Comparison of ENCODE assay signal across 15 cellular contexts in the genomic region with DNA sequence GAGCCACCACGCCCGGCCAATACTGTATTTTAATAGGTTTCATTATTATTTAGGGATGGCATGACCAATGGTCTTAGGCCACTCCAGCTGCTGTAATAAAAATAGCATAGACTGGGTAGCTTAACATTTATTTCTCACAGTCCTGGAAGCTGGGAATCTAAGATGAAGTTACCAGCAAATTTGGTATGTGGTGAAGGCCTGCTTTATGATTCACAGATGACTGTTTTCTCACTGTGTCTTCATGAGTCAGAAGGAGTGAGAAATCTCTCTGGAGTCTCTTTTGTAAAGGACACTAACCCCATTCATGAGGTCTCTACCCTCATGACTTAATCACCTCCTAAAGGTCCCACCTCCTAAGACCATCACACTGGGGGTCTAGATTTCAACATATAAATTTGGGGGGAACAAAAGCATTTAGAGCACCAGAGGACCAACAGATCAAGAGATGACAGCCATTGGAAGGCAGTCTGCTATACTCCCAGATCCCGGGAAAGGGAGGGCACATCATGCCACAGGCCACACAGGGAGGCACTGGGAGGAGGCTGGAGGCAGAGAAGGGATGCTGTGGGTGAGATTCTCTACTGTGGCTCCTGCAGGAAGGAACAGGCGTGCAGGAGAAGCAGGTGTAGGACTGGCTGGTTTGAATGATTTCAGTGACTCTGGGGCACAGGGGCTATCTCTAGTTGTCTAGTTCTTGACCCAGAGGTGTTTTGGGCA.
DNase-seq lines count a peak whose midpoint lies in the region; TF ChIP-seq lines count a peak whose summit lies in the region.
"Had no signal": no experiment of that assay in that cellular context is flagged by ENCODE, and none has a peak within 500 bp of the region (broad histone marks: within the 10 kb centered on the region; RNA-seq: fewer than 3 reads in every experiment).

No MANE protein-coding gene starts in this region.

- no peak overlapping the region for H3K4me2 ChIP-seq in Karpas-422 (ENCODE audit: low read depth, low read length, poor library complexity, severe bottlenecking)

- H3K27ac ChIP-seq in Karpas-422 (ENCODE audit: low read length) (no peak overlapping the region), esophagus squamous epithelium (no peak overlapping the region)
- H3K27ac ChIP-seq: esophagus muscularis mucosa had no signal

- WGBS in esophagus squamous epithelium, 2 donors = 41 to 59% methylated on average over 4 of the region's 4 CpGs

- DNase-seq in GM04503 (ENCODE audit: low read depth) (peak; percentile 96), RPMI7951 (ENCODE audit: low read depth) (peak; percentile 87), fibroblast of gingiva (ENCODE audit: low read depth) (peak; percentile 58), skeletal muscle cell (ENCODE audit: low read depth) (peak; percentile 79), Karpas-422 (no peak), DMS 273 (lab: John Stamatoyannopoulos, UW; ENCODE audit: unreplicated experiment) (no peak), esophagus squamous epithelium (lab: John Stamatoyannopoulos, UW) (no peak)
- DNase-seq: activated T-cell treated with anti-CD3 and anti-CD28 coated beads, Interleukin-2, amount 50 U/mL, for 24 hours; caudate nucleus; islet precursor cell; KG1; naive B cell; NCI-H2081; retina had no signal

- no peaks in the 10 kb centered on the region for H3K79me2 ChIP-seq in Karpas-422 (ENCODE audit: low read length)

- H3K4me1 ChIP-seq in Karpas-422 (ENCODE audit: low read length) (peaks cover 8% of the 10 kb centered on the region), esophagus squamous epithelium (no peaks in the 10 kb centered on the region)
- H3K4me1 ChIP-seq: esophagus muscularis mucosa had no signal

- H4K20me1 ChIP-seq in Karpas-422 (ENCODE audit: insufficient read depth, low read depth, low read length) = no peaks in the 10 kb centered on the region

- H3K36me3 ChIP-seq in Karpas-422 (ENCODE audit: insufficient read depth, low read length) = no peaks in the 10 kb centered on the region
- no peaks in the 10 kb centered on the region for H3K36me3 ChIP-seq in esophagus squamous epithelium
- H3K36me3 ChIP-seq: esophagus muscularis mucosa had no signal

- no peak overlapping the region for H2AFZ ChIP-seq in Karpas-422 (ENCODE audit: low read length)

- H3K4me3 ChIP-seq in skeletal muscle cell (ENCODE audit: low read depth, low read length) (no peak overlapping the region), Karpas-422 (ENCODE audit: low read length) (no peak overlapping the region), esophagus squamous epithelium (no peak overlapping the region)
- H3K4me3 ChIP-seq: esophagus muscularis mucosa had no signal

- TF ChIP-seq CTCF in esophagus squamous epithelium (IDR thresholded peaks at IDR 0.05) = no peak

- intact Hi-C loops in esophagus squamous epithelium (cut with DNase I) = no loop called here

- H3K27me3 ChIP-seq in Karpas-422 (ENCODE audit: low read length) (no peaks in the 10 kb centered on the region), esophagus squamous epithelium (no peaks in the 10 kb centered on the region)
- H3K27me3 ChIP-seq: esophagus muscularis mucosa had no signal

- TF ChIP-seq POLR2A in esophagus squamous epithelium (IDR thresholded peaks at IDR 0.05) = no peak

- no peak overlapping the region for H3K9ac ChIP-seq in Karpas-422 (ENCODE audit: low read length)

- H3K9me2 ChIP-seq in Karpas-422 (replicated peaks; ENCODE audit: insufficient read depth, low read length) = no peaks in the 10 kb centered on the region

- H3K9me3 ChIP-seq in Karpas-422 (ENCODE audit: low read length) (no peaks in the 10 kb centered on the region), esophagus squamous epithelium (no peaks in the 10 kb centered on the region)

Comparison
In these comparisons a context has a peak if more than half of its experiments do, and no peak if none do; other contexts are left out.
1. DNase-seq: peak in GM04503 (single experiment), RPMI7951 (single experiment), fibroblast of gingiva (single experiment) and skeletal muscle cell (single experiment); none in Karpas-422 (single experiment), DMS 273 (single experiment) and esophagus squamous epithelium (single experiment).